18 cellular contexts compared by ENCODE assay signal in genomic region chr10:100485336-100485735, GRCh38. TPM values are rescaled to one million over a fixed set of nuclear protein-coding genes. Genes with fewer than 3 reads are reported as not detected.
A peak's percentile ranks its signal among the peaks of the same experiment; 100 is the strongest.
DNase-seq lines count a peak whose midpoint lies in the region; ATAC-seq and TF ChIP-seq lines count a peak whose summit lies in the region.
"Had no signal": no experiment of that assay in that cellular context is flagged by ENCODE, and none has a peak within 500 bp of the region (broad histone marks: within the 10 kb centered on the region; RNA-seq: fewer than 3 reads in every experiment).

No MANE protein-coding gene starts in this region.

- DNase-seq in EH (ENCODE audit: low read depth) (peak; percentile 29), endothelial cell (ENCODE audit: low spot score) (no peak), left kidney (ENCODE audit: low read depth, low spot score) (peak; percentile 22), GOT3 (lab: John Stamatoyannopoulos, UW) (no peak), DMS114 treated with DMSO at 0.1 percent for 48 hours (lab: John Stamatoyannopoulos, UW; ENCODE audit: unreplicated experiment) (no peak), 8988T (no peak)
- DNase-seq: DMS 273 treated with DMSO at 0.1 percent for 48 hours, IMR-90, Kasumi-1, MM.1S, NCI-H1092 treated with DMSO at 0.1 percent for 48 hours, NCI-H510A treated with DMSO at 0.1 percent for 48 hours had no signal

- H3K27ac Mint-ChIP-seq in endothelial cell (ENCODE audit: unreplicated experiment), result no peak overlapping the region

- peaks cover 33% of the 10 kb centered on the region for H3K4me1 Mint-ChIP-seq in endothelial cell (ENCODE audit: unreplicated experiment)

- H3K9ac ChIP-seq in HUES64 (ENCODE audit: low read depth, low read length), result peak overlapping the region; percentile 4; the same call in 1 of the 2 replicates
- H3K9ac ChIP-seq: BLaER1 treated with 17β-estradiol and CSF1 and Interleukin-3, amounts not matched to agents 10 nM and 100 nM had no signal

- no peaks in the 10 kb centered on the region for H3K36me3 ChIP-seq in HUES64 (ENCODE audit: insufficient read depth, low read length)

- peaks cover 17% of the 10 kb centered on the region for H3K27me3 Mint-ChIP-seq in endothelial cell (ENCODE audit: unreplicated experiment)

- ATAC-seq in HG03378 (IDR thresholded peaks at IDR 0.05; ENCODE audit: unreplicated experiment), result no peak
- ATAC-seq: A549 had no signal

- no peak for TF ChIP-seq CTCF in endothelial cell (IDR thresholded peaks at IDR 0.05; ENCODE audit: unreplicated experiment)

- H3K36me3 Mint-ChIP-seq in endothelial cell (ENCODE audit: low read depth, unreplicated experiment), result peaks cover 22% of the 10 kb centered on the region

- H3K27ac ChIP-seq in HUES64 (ENCODE audit: low read depth, low read length), result peak overlapping the region; percentile 71
- H3K27ac ChIP-seq: A549; BLaER1 treated with 17β-estradiol and CSF1 and Interleukin-3, amounts not matched to agents 10 nM and 100 nM; SJSA1 had no signal

- H3K27me3 ChIP-seq in HUES64 (ENCODE audit: insufficient read depth, low read length), result peaks cover 93% of the 10 kb centered on the region

- H3K4me3 Mint-ChIP-seq in endothelial cell (ENCODE audit: unreplicated experiment), result peak overlapping the region; percentile 15

- peak overlapping the region; percentile 20 for H3K4me3 ChIP-seq in HUES64 (ENCODE audit: low read length)
- H3K4me3 ChIP-seq: A549; BLaER1 treated with 17β-estradiol and CSF1 and Interleukin-3, amounts not matched to agents 10 nM and 100 nM; SJSA1 had no signal

- H3K9me3 Mint-ChIP-seq in endothelial cell (ENCODE audit: unreplicated experiment), result no peaks in the 10 kb centered on the region

- peaks cover 40% of the 10 kb centered on the region for H3K4me1 ChIP-seq in HUES64 (ENCODE audit: insufficient read depth, low read length)

- no peaks in the 10 kb centered on the region for H3K9me3 ChIP-seq in HUES64 (ENCODE audit: insufficient read depth, low read depth, low read length)
- H3K9me3 ChIP-seq: A549; BLaER1 treated with 17β-estradiol and CSF1 and Interleukin-3, amounts not matched to agents 10 nM and 100 nM; SJSA1 had no signal

- 3% methylated on average over 7 of the region's 8 CpGs for WGBS in HUES64

RNA-seq across cellular contexts. Expression of gene WNT8B, which starts 22.5 kb away (rescaled TPM):
- polyA plus RNA-seq in HUES64 (2013, experiment 1 of 2), result 0.65 TPM
- 2.0 TPM for polyA plus RNA-seq in HUES64 (2013, experiment 2 of 2)
- total RNA-seq in endothelial cell (ENCODE audit: unreplicated experiment), result not detected
- total RNA-seq: Daoy, IMR-90, SJSA1 had no signal

RNA-seq across cellular contexts. Expression of gene SEC31B, which starts 34.3 kb away (rescaled TPM):
- 1.7 TPM for polyA plus RNA-seq in HUES64 (2013, experiment 1 of 2)
- polyA plus RNA-seq in HUES64 (2013, experiment 2 of 2), result 2.7 TPM
- total RNA-seq in endothelial cell (ENCODE audit: unreplicated experiment), result 13.2 TPM

RNA-seq across cellular contexts. Expression of gene NDUFB8, which starts 44.3 kb away (rescaled TPM):
- 178 TPM for polyA plus RNA-seq in HUES64 (2013, experiment 1 of 2)
- 172 TPM for polyA plus RNA-seq in HUES64 (2013, experiment 2 of 2)
- 171 TPM for total RNA-seq in endothelial cell (ENCODE audit: unreplicated experiment)

RNA-seq across cellular contexts. Expression of gene HIF1AN, which starts 50.4 kb away (rescaled TPM):
- 16.7 TPM for polyA plus RNA-seq in HUES64 (2013, experiment 1 of 2)
- polyA plus RNA-seq in HUES64 (2013, experiment 2 of 2), result 16.4 TPM
- total RNA-seq in endothelial cell (ENCODE audit: unreplicated experiment), result 44.4 TPM

Comparison
In these comparisons a context has a peak if more than half of its experiments do, and no peak if none do; other contexts are left out.
1. DNase-seq: peak in EH (single experiment) and left kidney (single experiment); none in endothelial cell (single experiment), GOT3 (single experiment), DMS114 treated with DMSO at 0.1 percent for 48 hours (single experiment) and 8988T (single experiment).